In the genomic region with DNA sequence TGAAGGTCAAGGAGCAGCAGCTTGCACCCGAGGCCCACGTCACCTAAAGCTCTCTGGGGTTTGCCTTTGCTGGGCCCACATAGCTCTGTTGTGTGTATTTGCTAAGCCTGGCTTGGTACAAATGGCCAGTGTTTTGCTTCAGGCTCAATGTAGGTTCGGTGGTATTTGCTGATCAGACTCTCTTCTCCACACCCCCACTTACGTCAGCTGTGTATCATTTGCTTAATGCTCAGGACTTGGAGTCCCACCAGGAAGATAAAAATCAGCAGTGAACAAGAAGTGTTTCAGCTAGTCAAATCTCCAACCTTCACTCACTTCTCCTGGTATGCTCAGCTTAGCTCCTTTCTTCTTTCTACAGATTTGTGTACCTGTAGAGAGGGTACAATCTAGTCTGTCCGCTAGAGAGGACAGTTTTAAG, we compare ENCODE assay signal across 24 cellular contexts. TPM values are rescaled to one million over a fixed set of nuclear protein-coding genes. Genes with fewer than 3 reads are reported as not detected.
DNase-seq lines count a peak whose midpoint lies in the region; ATAC-seq and TF ChIP-seq lines count a peak whose summit lies in the region.
"Had no signal": no experiment of that assay in that cellular context is flagged by ENCODE, and none has a peak within 500 bp of the region (broad histone marks: within the 10 kb centered on the region; RNA-seq: fewer than 3 reads in every experiment).

No MANE protein-coding gene starts in this region.

- H4K20me1 ChIP-seq in Karpas-422 (ENCODE audit: insufficient read depth, low read depth, low read length), result no peaks in the 10 kb centered on the region

- TF ChIP-seq EP300 in transverse colon (IDR thresholded peaks at IDR 0.05; ENCODE audit: low read depth), result no peak

- H3K4me3 Mint-ChIP-seq in chondrocyte (ENCODE audit: unreplicated experiment) (no peak overlapping the region), mesothelial cell of epicardium (no peak overlapping the region)
- H3K4me3 Mint-ChIP-seq: activated naive CD4-positive, alpha-beta T cell treated with anti-CD3 and anti-CD28 coated beads for 36 hours; immature natural killer cell; stimulated activated effector memory CD8-positive, alpha-beta T cell treated with anti-CD3 and anti-CD28 coated beads, Interleukin-12 subunit alpha, Interleukin-12 subunit beta, amount 100 ng/mL, for 72 hours had no signal

- H3K27ac Mint-ChIP-seq in chondrocyte (ENCODE audit: unreplicated experiment), result no peak overlapping the region
- H3K27ac Mint-ChIP-seq in mesothelial cell of epicardium, result no peak overlapping the region
- H3K27ac Mint-ChIP-seq: activated naive CD4-positive, alpha-beta T cell treated with anti-CD3 and anti-CD28 coated beads for 36 hours; stimulated activated effector memory CD8-positive, alpha-beta T cell treated with anti-CD3 and anti-CD28 coated beads, Interleukin-12 subunit alpha, Interleukin-12 subunit beta, amount 100 ng/mL, for 72 hours had no signal

- no peak overlapping the region for H3K9ac ChIP-seq in Karpas-422 (ENCODE audit: low read length)

- no peak for TF ChIP-seq POLR2A in esophagus squamous epithelium (IDR thresholded peaks at IDR 0.05)
- TF ChIP-seq POLR2A in transverse colon (IDR thresholded peaks at IDR 0.05), result peak; percentile 19

- H3K79me2 ChIP-seq in Karpas-422 (ENCODE audit: low read length), result no peaks in the 10 kb centered on the region

- H3K27ac ChIP-seq in Karpas-422 (ENCODE audit: low read length), result no peak overlapping the region
- peak overlapping the region in 3 of 4 donors; percentile 51 to 71 (median 66) for H3K27ac ChIP-seq in esophagus squamous epithelium
- H3K27ac ChIP-seq in lower lobe of right lung, result peak overlapping the region; percentile 75
- H3K27ac ChIP-seq in transverse colon, result peak overlapping the region in 3 of 4 donors; percentile 41 to 58 (median 51)
- H3K27ac ChIP-seq: cardiac muscle cell, neutrophil had no signal

- no peak overlapping the region for H3K4me3 ChIP-seq in Karpas-422 (ENCODE audit: low read length)
- no peak overlapping the region for H3K4me3 ChIP-seq in esophagus squamous epithelium
- no peak overlapping the region for H3K4me3 ChIP-seq in lower lobe of right lung
- no peak overlapping the region for H3K4me3 ChIP-seq in transverse colon
- H3K4me3 ChIP-seq: cardiac muscle cell had no signal

- no peaks in the 10 kb centered on the region for H3K9me2 ChIP-seq in Karpas-422 (replicated peaks; ENCODE audit: insufficient read depth, low read length)

- H3K36me3 ChIP-seq in Karpas-422 (ENCODE audit: insufficient read depth, low read length), result no peaks in the 10 kb centered on the region
- H3K36me3 ChIP-seq in esophagus squamous epithelium, result no peaks in the 10 kb centered on the region
- H3K36me3 ChIP-seq in lower lobe of right lung, result no peaks in the 10 kb centered on the region
- no peaks in the 10 kb centered on the region for H3K36me3 ChIP-seq in transverse colon
- H3K36me3 ChIP-seq: cardiac muscle cell, neutrophil had no signal

- in situ Hi-C loops in transverse colon (cut with MboI; ENCODE audit: low pct_ligation_motif_present in 1 of 4, low pct_unique_long_range_greater_than_20kb in 1 of 4, low sequenced_read_pairs in 3 of 4), result loop anchor here in 1 of 4 donors (25.0 kb wide), 1 partner anchor 695 kb away; no protein-coding TSS in a partner anchor

- H3K27me3 ChIP-seq in Karpas-422 (ENCODE audit: low read length) (no peaks in the 10 kb centered on the region), esophagus squamous epithelium (peaks cover 0 to 6% (median 0%) of the 10 kb centered on the region in 4 donors), lower lobe of right lung (ENCODE audit: low read depth) (no peaks in the 10 kb centered on the region), transverse colon (no peaks in the 10 kb centered on the region)
- H3K27me3 ChIP-seq: cardiac muscle cell, neutrophil had no signal

- peak; percentile 63 to 81 for ATAC-seq in lower lobe of right lung
- ATAC-seq: stimulated activated effector memory CD8-positive, alpha-beta T cell treated with anti-CD3 and anti-CD28 coated beads, Interleukin-12 subunit alpha, Interleukin-12 subunit beta, amount 100 ng/mL, for 72 hours had no signal

- TF ChIP-seq CTCF in esophagus squamous epithelium (IDR thresholded peaks at IDR 0.05) (no peak), lower lobe of right lung (IDR thresholded peaks at IDR 0.05) (no peak), transverse colon (IDR thresholded peaks at IDR 0.05) (no peak), chondrocyte (IDR thresholded peaks at IDR 0.05) (no peak), mesothelial cell of epicardium (IDR thresholded peaks at IDR 0.05; ENCODE audit: unreplicated experiment) (no peak)

- no peaks in the 10 kb centered on the region for H3K36me3 Mint-ChIP-seq in chondrocyte (ENCODE audit: low read depth)
- no peaks in the 10 kb centered on the region for H3K36me3 Mint-ChIP-seq in mesothelial cell of epicardium
- H3K36me3 Mint-ChIP-seq: immature natural killer cell; stimulated activated effector memory CD8-positive, alpha-beta T cell treated with anti-CD3 and anti-CD28 coated beads, Interleukin-12 subunit alpha, Interleukin-12 subunit beta, amount 100 ng/mL, for 72 hours had no signal

- DNase-seq in Karpas-422, result no peak
- no peak for DNase-seq in esophagus squamous epithelium (lab: John Stamatoyannopoulos, UW)
- DNase-seq in lower lobe of right lung, result peak; percentile 50
- no peak for DNase-seq in transverse colon
- no peak for DNase-seq in chondrocyte (ENCODE audit: low spot score)
- DNase-seq in mesothelial cell of epicardium (ENCODE audit: low spot score in 2 of 2, unreplicated experiment in 2 of 2), result no peak
- DNase-seq in NCI-H1105 treated with DMSO at 0.1 percent for 48 hours (lab: John Stamatoyannopoulos, UW), result no peak
- no peak for DNase-seq in activated effector memory CD4-positive, alpha-beta T cell treated with anti-CD3 and anti-CD28 coated beads, Interleukin-2, amount 50 U/mL, for 16 hours
- DNase-seq: activated CD4-positive, CD25-positive, alpha-beta regulatory T cell; activated naive CD4-positive, alpha-beta T cell treated with anti-CD3 and anti-CD28 coated beads for 36 hours; AML-193; Calu3; effector CD8-positive, alpha-beta T cell; GDM1; immature natural killer cell; NCI-H1048; RPMI8226; small intestine; T-helper 1 cell had no signal

- H3K9me3 Mint-ChIP-seq in chondrocyte (ENCODE audit: low read depth), result no peaks in the 10 kb centered on the region
- no peaks in the 10 kb centered on the region for H3K9me3 Mint-ChIP-seq in mesothelial cell of epicardium
- H3K9me3 Mint-ChIP-seq: activated naive CD4-positive, alpha-beta T cell treated with anti-CD3 and anti-CD28 coated beads for 36 hours; immature natural killer cell; stimulated activated effector memory CD8-positive, alpha-beta T cell treated with anti-CD3 and anti-CD28 coated beads, Interleukin-12 subunit alpha, Interleukin-12 subunit beta, amount 100 ng/mL, for 72 hours had no signal

- 0 out of 2 replicates have a peak overlapping the region, but pooled peaks have one; percentile 37 for H2AFZ ChIP-seq in Karpas-422 (ENCODE audit: low read length)

- intact Hi-C loops in esophagus squamous epithelium (cut with DNase I) (no loop called here), lower lobe of right lung (cut with DNase I) (loop anchor here (10.0 kb wide), 1 partner anchor 203 kb away; no protein-coding TSS in a partner anchor), transverse colon (cut with DNase I; ENCODE audit: low total_unique reads) (loop anchor here (10.0 kb wide), 1 partner anchor 203 kb away; no protein-coding TSS in a partner anchor)

- H3K4me1 ChIP-seq in Karpas-422 (ENCODE audit: low read length) (peaks cover 20% of the 10 kb centered on the region), esophagus squamous epithelium (peaks cover 0 to 15% (median 0%) of the 10 kb centered on the region in 3 donors), lower lobe of right lung (peaks cover 13% of the 10 kb centered on the region), transverse colon (peaks cover 0 to 11% (median 5%) of the 10 kb centered on the region in 4 donors)

- H3K9me3 ChIP-seq in Karpas-422 (ENCODE audit: low read length) (no peaks in the 10 kb centered on the region), esophagus squamous epithelium (no peaks in the 10 kb centered on the region), lower lobe of right lung (no peaks in the 10 kb centered on the region), transverse colon (no peaks in the 10 kb centered on the region)
- H3K9me3 ChIP-seq: neutrophil had no signal

- H3K4me1 Mint-ChIP-seq in chondrocyte (ENCODE audit: low read depth), result peaks cover 6% of the 10 kb centered on the region
- no peaks in the 10 kb centered on the region for H3K4me1 Mint-ChIP-seq in mesothelial cell of epicardium

- H3K27me3 Mint-ChIP-seq in chondrocyte (ENCODE audit: low read depth), result no peaks in the 10 kb centered on the region
- peaks cover 3% of the 10 kb centered on the region for H3K27me3 Mint-ChIP-seq in mesothelial cell of epicardium (ENCODE audit: low read depth)

- WGBS in esophagus squamous epithelium, 2 donors, result 68 to 86% methylated on average over 4 to 5 of the region's 5 CpGs
- 75 to 81% methylated on average over 2 to 5 of the region's 5 CpGs for WGBS in transverse colon (ENCODE audit: low coverage in 1 of 2), 2 donors

- H3K4me2 ChIP-seq in Karpas-422 (ENCODE audit: low read depth, low read length, poor library complexity, severe bottlenecking), result no peak overlapping the region

RNA-seq across cellular contexts. Expression of gene RFESD, which starts 4.8 kb away (rescaled TPM):
- total RNA-seq in Karpas-422 (2014; rRNA removed; shearing (Covaris generic); ENCODE audit: low replicate concordance), result 6.2 and 6.8 TPM in 2 replicates
- 1 to 10 TPM in 2 of 4 donors, under 1 TPM in 2; 0.11 to 3.6 (median 1.0) TPM for total RNA-seq in esophagus squamous epithelium
- total RNA-seq in lower lobe of right lung, result 1.7 TPM
- total RNA-seq in transverse colon, result 1 to 10 TPM in 2 of 4 donors, not detected in 2; 1.1 to 1.4 TPM
- 0.97 to 1.9 TPM (median 1.7 TPM) in 3 replicates for total RNA-seq in chondrocyte
- 3.4 to 4.2 TPM (median 3.5 TPM) in 3 replicates for total RNA-seq in mesothelial cell of epicardium

RNA-seq across cellular contexts. Expression of gene GPR150, which starts 21.9 kb away (rescaled TPM):
- 0.34 and 0.51 TPM in 2 replicates for total RNA-seq in Karpas-422 (2014; rRNA removed; shearing (Covaris generic); ENCODE audit: low replicate concordance)
- total RNA-seq in esophagus squamous epithelium, result not detected
- total RNA-seq in lower lobe of right lung, result 0.18 TPM
- under 1 TPM in 2 of 4 donors, not detected in 2; 0.41 to 0.60 TPM for total RNA-seq in transverse colon
- 0.33 to 0.42 TPM in 2 of 3 replicates, not detected in the other for total RNA-seq in chondrocyte
- total RNA-seq in mesothelial cell of epicardium, result not detected in 3 replicates

RNA-seq across cellular contexts. Expression of gene SPATA9, which starts 41.0 kb away (rescaled TPM):
- not detected in 2 replicates for total RNA-seq in Karpas-422 (2014; rRNA removed; shearing (Covaris generic); ENCODE audit: low replicate concordance)
- total RNA-seq in esophagus squamous epithelium (not detected), lower lobe of right lung (not detected), transverse colon (1 to 10 TPM in 1 of 4 donors, under 1 TPM in 1, not detected in 2; 0.82 to 1.5 TPM), chondrocyte (0.67 to 1.7 TPM (median 1.1 TPM) in 3 replicates), mesothelial cell of epicardium (0.74 to 1.3 TPM (median 0.95 TPM) in 3 replicates)
- total RNA-seq: activated naive CD4-positive, alpha-beta T cell treated with anti-CD3 and anti-CD28 coated beads for 36 hours; Calu3; glomerular endothelial cell; mononuclear cell had no signal
